20 cellular contexts compared by ENCODE assay signal in genomic region chr1:220353229-220354012, GRCh38.
DNase-seq lines count a peak whose midpoint lies in the region; ATAC-seq, FAIRE-seq and TF ChIP-seq lines count a peak whose summit lies in the region.
"Had no signal": no experiment of that assay in that cellular context is flagged by ENCODE, and none has a peak within 500 bp of the region (broad histone marks: within the 10 kb centered on the region; RNA-seq: fewer than 3 reads in every experiment).

No MANE protein-coding gene starts in this region.

- H3K36me3 Mint-ChIP-seq in MCF 10A (ENCODE audit: insufficient read depth, unreplicated experiment) (no peaks in the 10 kb centered on the region), type B pancreatic cell (no peaks in the 10 kb centered on the region)
- H3K36me3 Mint-ChIP-seq: activated naive CD4-positive, alpha-beta T cell treated with anti-CD3 and anti-CD28 coated beads, Interleukin-2, amount 50 U/mL, for 24 hours; CD4-positive, CD25-positive, alpha-beta regulatory T cell; stimulated activated effector memory CD8-positive, alpha-beta T cell treated with anti-CD3 and anti-CD28 coated beads, Interleukin-12 subunit alpha, Interleukin-12 subunit beta, amount 100 ng/mL, for 72 hours had no signal

- H4K20me1 ChIP-seq in mammary epithelial cell (ENCODE audit: insufficient read depth, low read length) (no peaks in the 10 kb centered on the region), Karpas-422 (ENCODE audit: insufficient read depth, low read depth, low read length) (no peaks in the 10 kb centered on the region), GM12878 (ENCODE audit: control insufficient read depth, insufficient read depth) (no peaks in the 10 kb centered on the region)

- ATAC-seq in GM12878 (peak; percentile 75), psoas muscle (no peak)
- ATAC-seq: activated T-cell treated with anti-CD3 and anti-CD28 coated beads, Interleukin-2, amount 50 U/mL, for 4 hours; effector memory CD8-positive, alpha-beta T cell; PC-3; sciatic nerve; stimulated activated effector memory CD8-positive, alpha-beta T cell treated with anti-CD3 and anti-CD28 coated beads, Interleukin-12 subunit alpha, Interleukin-12 subunit beta, amount 100 ng/mL, for 72 hours had no signal

- no peaks in the 10 kb centered on the region for H3K4me1 ChIP-seq in mammary epithelial cell (ENCODE audit: insufficient read depth, low read length)
- H3K4me1 ChIP-seq in Karpas-422 (ENCODE audit: low read length): no peaks in the 10 kb centered on the region
- no peaks in the 10 kb centered on the region for H3K4me1 ChIP-seq in GM12878 (ENCODE audit: control insufficient read depth, insufficient read depth, low read length)
- peaks cover 6% of the 10 kb centered on the region for H3K4me1 ChIP-seq in psoas muscle
- H3K4me1 ChIP-seq: testis had no signal

- no peak overlapping the region for H3K9ac ChIP-seq in mammary epithelial cell (ENCODE audit: insufficient read depth, low read length)
- no peak overlapping the region for H3K9ac ChIP-seq in Karpas-422 (ENCODE audit: low read length)
- H3K9ac ChIP-seq in GM12878 (ENCODE audit: control insufficient read depth, insufficient read depth, low read length): no peak overlapping the region

- H3K4me1 Mint-ChIP-seq in MCF 10A (ENCODE audit: insufficient read depth, unreplicated experiment): no peaks in the 10 kb centered on the region
- H3K4me1 Mint-ChIP-seq in type B pancreatic cell (ENCODE audit: unreplicated experiment): peaks cover 5% of the 10 kb centered on the region
- H3K4me1 Mint-ChIP-seq: activated naive CD4-positive, alpha-beta T cell treated with anti-CD3 and anti-CD28 coated beads, Interleukin-2, amount 50 U/mL, for 24 hours; CD4-positive, CD25-positive, alpha-beta regulatory T cell; stimulated activated effector memory CD8-positive, alpha-beta T cell treated with anti-CD3 and anti-CD28 coated beads, Interleukin-12 subunit alpha, Interleukin-12 subunit beta, amount 100 ng/mL, for 72 hours had no signal

- no peaks in the 10 kb centered on the region for H3K9me2 ChIP-seq in Karpas-422 (replicated peaks; ENCODE audit: insufficient read depth, low read length)

- POLR2A ChIA-PET in MCF 10A (lab: Yijun Ruan, JAX) (interaction anchor here (0.7 to 3.5 kb wide), 6 partner anchors 11 to 38 kb away, joined by 3 to 11 read pairs (median 3); no protein-coding TSS in a partner anchor), GM12878 (lab: Charles Lee) (no interaction called here)

- H3K4me2 ChIP-seq in mammary epithelial cell (ENCODE audit: insufficient read depth, low read depth, low read length): no peak overlapping the region
- H3K4me2 ChIP-seq in Karpas-422 (ENCODE audit: low read depth, low read length, poor library complexity, severe bottlenecking): no peak overlapping the region
- H3K4me2 ChIP-seq in GM12878 (ENCODE audit: control insufficient read depth, insufficient read depth): no peak overlapping the region

- SMC1A ChIA-PET in GM12878 (lab: Charles Lee; ENCODE audit: uncharacterized antibody, unreplicated experiment): interaction anchor here (1.1 to 1.2 kb wide), 2 partner anchors 56 to 137 kb away, joined by 3 to 5 read pairs; no protein-coding TSS in a partner anchor

- CTCF ChIA-PET in MCF 10A (lab: Yijun Ruan, JAX) (interaction anchor here (1.0 to 1.8 kb wide), 2 partner anchors 57 to 73 kb away, joined by 3 to 7 read pairs; no protein-coding TSS in a partner anchor), mammary epithelial cell (lab: Charles Lee; ENCODE audit: low non-redundant PET) (no interaction called here), GM12878 (lab: Yijun Ruan, JAX) (interaction anchor here (0.9 to 1.8 kb wide), 4 partner anchors 9 to 63 kb away, joined by 3 to 6 read pairs (median 4); no protein-coding TSS in a partner anchor)

- no peak for TF ChIP-seq RAD21 in GM12878 (IDR thresholded peaks at IDR 0.05; ENCODE audit: insufficient read depth, low read depth, low read length)

- no peak overlapping the region for H3K4me3 Mint-ChIP-seq in MCF 10A (ENCODE audit: unreplicated experiment)
- H3K4me3 Mint-ChIP-seq in type B pancreatic cell: no peak overlapping the region
- H3K4me3 Mint-ChIP-seq: activated naive CD4-positive, alpha-beta T cell treated with anti-CD3 and anti-CD28 coated beads, Interleukin-2, amount 50 U/mL, for 24 hours; activated T-cell treated with anti-CD3 and anti-CD28 coated beads, Interleukin-2, amount 50 U/mL, for 4 hours; CD4-positive, CD25-positive, alpha-beta regulatory T cell; effector memory CD8-positive, alpha-beta T cell; stimulated activated effector memory CD8-positive, alpha-beta T cell treated with anti-CD3 and anti-CD28 coated beads, Interleukin-12 subunit alpha, Interleukin-12 subunit beta, amount 100 ng/mL, for 72 hours; T-helper 1 cell treated with Interleukin-12 subunit alpha and Interleukin-12 subunit beta and Interleukin-4 antibody, amounts not matched to agents 30 μg/mL and 1 μg/mL, for 36 hours had no signal

- BruUV-seq in MCF 10A (replicated peaks; lab: Mats Ljungman, UMichigan): no TSS peak
- BruUV-seq in mammary epithelial cell (replicated peaks; lab: Mats Ljungman, UMichigan): no TSS peak
- BruUV-seq in GM12878 (replicated peaks; lab: Mats Ljungman, UMichigan): no TSS peak

- 87% methylated on average over 14 of the region's 24 CpGs for WGBS in mammary epithelial cell (ENCODE audit: low coverage, missing lambda C conversion rate)
- 66% methylated on average over 24 of the region's 24 CpGs for WGBS in GM12878 (ENCODE audit: insufficient coverage, insufficient replicate concordance, low lambda C conversion rate, missing lambda C conversion rate)
- WGBS in psoas muscle, 3 donors: 85 to 89% (median 89%) methylated on average over 24 of the region's 24 CpGs

- H3K9me3 ChIP-seq in mammary epithelial cell (replicated peaks; ENCODE audit: insufficient read depth, low read length) (no peaks in the 10 kb centered on the region), Karpas-422 (ENCODE audit: low read length) (no peaks in the 10 kb centered on the region), GM12878 (replicated peaks; ENCODE audit: control insufficient read depth, insufficient read depth, low read length) (no peaks in the 10 kb centered on the region), psoas muscle (no peaks in the 10 kb centered on the region)
- H3K9me3 ChIP-seq: testis had no signal

- no peak overlapping the region for H3K27ac ChIP-seq in mammary epithelial cell (ENCODE audit: insufficient read depth, low read depth, low read length)
- H3K27ac ChIP-seq in Karpas-422 (ENCODE audit: low read length): no peak overlapping the region
- H3K27ac ChIP-seq in GM12878 (ENCODE audit: control insufficient read depth, insufficient read depth): no peak overlapping the region
- no peak overlapping the region for H3K27ac ChIP-seq in psoas muscle
- H3K27ac ChIP-seq: testis had no signal

- no peak for TF ChIP-seq POLR2A in GM12878 (IDR thresholded peaks at IDR 0.05; ENCODE audit: low read depth, low read length)

- H3K79me2 ChIP-seq in mammary epithelial cell (ENCODE audit: insufficient read depth, low read length) (no peaks in the 10 kb centered on the region), Karpas-422 (ENCODE audit: low read length) (no peaks in the 10 kb centered on the region), GM12878 (ENCODE audit: control insufficient read depth, insufficient read depth, low read length) (no peaks in the 10 kb centered on the region)

- TF ChIP-seq CTCF in MCF 10A (IDR thresholded peaks at IDR 0.05; ENCODE audit: unreplicated experiment) (peak; percentile 20), mammary epithelial cell (conservative IDR thresholded peaks at IDR 0.05 in 1 of 2, IDR thresholded peaks at IDR 0.05 in 1 of 2; ENCODE audit: extremely low read depth in 1 of 2, insufficient read depth in 1 of 2, low read depth in 1 of 2, low read length in 2 of 2) (no peak), GM12878 (IDR thresholded peaks at IDR 0.05 in 2 of 3, conservative IDR thresholded peaks at IDR 0.05 in 1 of 3; ENCODE audit: control insufficient read depth in 2 of 3, extremely low read depth in 1 of 3, insufficient read depth in 1 of 3, low read depth in 3 of 3, low read length in 3 of 3) (no peak), type B pancreatic cell (conservative IDR thresholded peaks at IDR 0.05) (peak; percentile 45), psoas muscle (IDR thresholded peaks at IDR 0.05) (no peak)

- H3K4me3 ChIP-seq in mammary epithelial cell (replicated peaks in 1 of 3; ENCODE audit: insufficient read depth in 1 of 3, low read depth in 2 of 3, low read length in 3 of 3) (no peak overlapping the region), Karpas-422 (ENCODE audit: low read length) (no peak overlapping the region), GM12878 (no peak overlapping the region), psoas muscle (no peak overlapping the region)

- RAD21 ChIA-PET in GM12878 (lab: Charles Lee; ENCODE audit: unreplicated experiment): no interaction called here

- in situ Hi-C loops in mammary epithelial cell (cut with MboI; ENCODE audit: low sequenced_read_pairs in 2 of 2) (no loop called here), GM12878 (cut with MboI) (no loop called here)

- H2AFZ ChIP-seq in mammary epithelial cell (ENCODE audit: low read depth, low read length): no peak overlapping the region
- H2AFZ ChIP-seq in Karpas-422 (ENCODE audit: low read length): no peak overlapping the region
- H2AFZ ChIP-seq in GM12878 (ENCODE audit: control insufficient read depth, low read depth, low read length): no peak overlapping the region

- H3K27ac Mint-ChIP-seq in MCF 10A (ENCODE audit: low read depth, unreplicated experiment) (no peak overlapping the region), type B pancreatic cell (no peak overlapping the region)
- H3K27ac Mint-ChIP-seq: activated naive CD4-positive, alpha-beta T cell treated with anti-CD3 and anti-CD28 coated beads, Interleukin-2, amount 50 U/mL, for 24 hours; stimulated activated effector memory CD8-positive, alpha-beta T cell treated with anti-CD3 and anti-CD28 coated beads, Interleukin-12 subunit alpha, Interleukin-12 subunit beta, amount 100 ng/mL, for 72 hours; T-helper 1 cell treated with Interleukin-12 subunit alpha and Interleukin-12 subunit beta and Interleukin-4 antibody, amounts not matched to agents 30 μg/mL and 1 μg/mL, for 36 hours had no signal

- intact Hi-C loops in MCF 10A (cut with micrococcal nuclease) (no loop called here), mammary epithelial cell (cut with micrococcal nuclease) (no loop called here), GM12878 (cut with micrococcal nuclease; ENCODE audit: unreplicated experiment) (no loop called here), psoas muscle (cut with DNase I) (no loop called here)

- dilution Hi-C loops in mammary epithelial cell (cut with HindIII; ENCODE audit: low sequenced_read_pairs): no loop called here

- no peaks in the 10 kb centered on the region for H3K36me3 ChIP-seq in mammary epithelial cell (ENCODE audit: insufficient read depth, low read length)
- H3K36me3 ChIP-seq in Karpas-422 (ENCODE audit: insufficient read depth, low read length): no peaks in the 10 kb centered on the region
- no peaks in the 10 kb centered on the region for H3K36me3 ChIP-seq in GM12878 (ENCODE audit: control insufficient read depth in 2 of 2, insufficient read depth in 2 of 2, low read length in 1 of 2)
- no peaks in the 10 kb centered on the region for H3K36me3 ChIP-seq in psoas muscle (ENCODE audit: insufficient read depth in 1 of 2, low read depth in 1 of 2)

- DNase-seq in MCF 10A (ENCODE audit: unreplicated experiment): no peak
- no peak for DNase-seq in mammary epithelial cell
- DNase-seq in Karpas-422: peak; percentile 50
- DNase-seq in GM12878 (ENCODE audit: low read depth, low spot score): no peak
- DNase-seq in type B pancreatic cell (ENCODE audit: extremely low spot score, unreplicated experiment): no peak
- DNase-seq in NOMO-1 (lab: John Stamatoyannopoulos, UW; ENCODE audit: unreplicated experiment in 2 of 2): no peak
- no peak for DNase-seq in psoas muscle
- DNase-seq in NCI-H1105 (lab: John Stamatoyannopoulos, UW): no peak
- DNase-seq: activated T-cell treated with anti-CD3 and anti-CD28 coated beads, Interleukin-2, amount 50 U/mL, for 4 hours; CD4-positive, CD25-positive, alpha-beta regulatory T cell; DMS53; effector memory CD8-positive, alpha-beta T cell; NCI-H187; PC-3; SHP77 treated with DMSO at 0.1 percent for 48 hours; testis had no signal

- H3K27me3 Mint-ChIP-seq in MCF 10A (ENCODE audit: insufficient read depth, unreplicated experiment) (no peaks in the 10 kb centered on the region), type B pancreatic cell (no peaks in the 10 kb centered on the region)
- H3K27me3 Mint-ChIP-seq: activated naive CD4-positive, alpha-beta T cell treated with anti-CD3 and anti-CD28 coated beads, Interleukin-2, amount 50 U/mL, for 24 hours; CD4-positive, CD25-positive, alpha-beta regulatory T cell had no signal

- H3K27me3 ChIP-seq in mammary epithelial cell (ENCODE audit: insufficient read depth, low read length) (no peaks in the 10 kb centered on the region), Karpas-422 (ENCODE audit: low read length) (no peaks in the 10 kb centered on the region), GM12878 (replicated peaks in 1 of 2; ENCODE audit: control insufficient read depth in 2 of 2, insufficient read depth in 2 of 2, low read length in 1 of 2) (no peaks in the 10 kb centered on the region), psoas muscle (ENCODE audit: insufficient read depth in 3 of 3, low read length in 2 of 3) (no peaks in the 10 kb centered on the region)
- H3K27me3 ChIP-seq: testis had no signal

- H3K9me3 Mint-ChIP-seq in MCF 10A (ENCODE audit: unreplicated experiment) (no peaks in the 10 kb centered on the region), type B pancreatic cell (no peaks in the 10 kb centered on the region)
- H3K9me3 Mint-ChIP-seq: activated naive CD4-positive, alpha-beta T cell treated with anti-CD3 and anti-CD28 coated beads, Interleukin-2, amount 50 U/mL, for 24 hours; activated T-cell treated with anti-CD3 and anti-CD28 coated beads, Interleukin-2, amount 50 U/mL, for 4 hours; effector memory CD8-positive, alpha-beta T cell; stimulated activated effector memory CD8-positive, alpha-beta T cell treated with anti-CD3 and anti-CD28 coated beads, Interleukin-12 subunit alpha, Interleukin-12 subunit beta, amount 100 ng/mL, for 72 hours; T-helper 1 cell treated with Interleukin-12 subunit alpha and Interleukin-12 subunit beta and Interleukin-4 antibody, amounts not matched to agents 30 μg/mL and 1 μg/mL, for 36 hours had no signal

- no peak for TF ChIP-seq EP300 in GM12878 (IDR thresholded peaks at IDR 0.05; ENCODE audit: borderline replicate concordance in 1 of 2, control insufficient read depth in 1 of 2, low read depth in 2 of 2, low read length in 2 of 2)

- no peak for FAIRE-seq in GM12878 (lab: Jason Lieb, UNC)

Comparison
In these comparisons a context has a peak if more than half of its experiments do, and no peak if none do; other contexts are left out.
1. CTCF ChIP-seq: peak in MCF 10A (single experiment) and type B pancreatic cell (single experiment); none in mammary epithelial cell (0 of 2), GM12878 (0 of 3) and psoas muscle (single experiment).